ENCODE assay signal across 19 cellular contexts in genomic region chr3:45321607-45322391, GRCh38.
DNase-seq lines count a peak whose midpoint lies in the region; ATAC-seq and TF ChIP-seq lines count a peak whose summit lies in the region.
"Had no signal": no experiment of that assay in that cellular context is flagged by ENCODE, and none has a peak within 500 bp of the region (broad histone marks: within the 10 kb centered on the region; RNA-seq: fewer than 3 reads in every experiment).

No MANE protein-coding gene starts in this region.

- peaks cover 3% of the 10 kb centered on the region; the same call in 1 of the 2 replicates for H4K20me1 ChIP-seq in DND-41 (ENCODE audit: insufficient read depth, low read length)

- no peak overlapping the region for H3K4me2 ChIP-seq in DND-41 (ENCODE audit: insufficient read depth, low read length)

- H3K27ac ChIP-seq in DND-41 (ENCODE audit: low read length) (peak overlapping the region; percentile 42; the same call in 1 of the 2 replicates), colonic mucosa (no peak overlapping the region)
- H3K27ac ChIP-seq: esophagus muscularis mucosa had no signal

- no peaks in the 10 kb centered on the region for H3K79me2 ChIP-seq in DND-41 (ENCODE audit: insufficient read depth, low read length)

- no peaks in the 10 kb centered on the region for H3K36me3 ChIP-seq in DND-41 (ENCODE audit: insufficient read depth, low read length)
- no peaks in the 10 kb centered on the region for H3K36me3 ChIP-seq in colonic mucosa
- H3K36me3 ChIP-seq: esophagus muscularis mucosa had no signal

- intact Hi-C loops in colonic mucosa (cut with DNase I), result no loop called here

- peak; percentile 97 for ATAC-seq in DND-41 (ENCODE audit: insufficient read depth, low read depth)
- no peak for ATAC-seq in HG03095 (IDR thresholded peaks at IDR 0.05; ENCODE audit: unreplicated experiment)
- ATAC-seq: left colon had no signal

- no peaks in the 10 kb centered on the region for H3K27me3 ChIP-seq in DND-41 (ENCODE audit: insufficient read depth, low read length, poor library complexity)
- H3K27me3 ChIP-seq in colonic mucosa, result no peaks in the 10 kb centered on the region

- H3K4me1 ChIP-seq in DND-41 (ENCODE audit: insufficient read depth, low read length), result peaks cover 20% of the 10 kb centered on the region
- H3K4me1 ChIP-seq in colonic mucosa, result no peaks in the 10 kb centered on the region
- H3K4me1 ChIP-seq: esophagus muscularis mucosa had no signal

- H3K9me3 ChIP-seq in DND-41 (ENCODE audit: insufficient read depth, low read length, severe bottlenecking) (no peaks in the 10 kb centered on the region), colonic mucosa (no peaks in the 10 kb centered on the region)
- H3K9me3 ChIP-seq: esophagus muscularis mucosa had no signal

- DNase-seq in A172 (ENCODE audit: low spot score) (peak; percentile 25), DND-41 (peak; percentile 88), NCI-H69 (lab: John Stamatoyannopoulos, UW) (peak; percentile 45), epithelial cell of esophagus (ENCODE audit: low read depth) (peak; percentile 24), colonic mucosa (no peak), DMS79 (lab: John Stamatoyannopoulos, UW) (no peak), NCI-H1105 (lab: John Stamatoyannopoulos, UW) (no peak)
- DNase-seq: activated CD4-positive, alpha-beta T cell treated with anti-CD3 and anti-CD28 coated beads, Interleukin-2, amount 50 U/mL, for 48 hours; EL; HCEC 1CT; KG1; left colon; NCI-H187; NK-92 treated with Interleukin-12 subunit alpha and Interleukin-12 subunit beta, amount 100 ng/mL, for 24 hours; posterior cingulate gyrus; SIG-M5; stimulated activated CD4-positive, alpha-beta T cell treated with anti-CD3 and anti-CD28 coated beads, Interleukin-12 subunit alpha, Interleukin-12 subunit beta, amount 100 ng/mL, for 4 hours had no signal

- no peak overlapping the region for H3K9ac ChIP-seq in DND-41 (ENCODE audit: low read depth, low read length)
- H3K9ac ChIP-seq in colonic mucosa (ENCODE audit: low read depth in 2 of 2, low read length in 2 of 2), result no peak overlapping the region

- no peak overlapping the region for H2AFZ ChIP-seq in DND-41 (ENCODE audit: low read depth, low read length)

- H3K4me3 ChIP-seq in DND-41 (ENCODE audit: low read depth in 1 of 2, low read length in 2 of 2) (no peak overlapping the region), epithelial cell of esophagus (ENCODE audit: low read length) (no peak overlapping the region), colonic mucosa (no peak overlapping the region)
- H3K4me3 ChIP-seq: esophagus muscularis mucosa had no signal

- peak; percentile 49 for TF ChIP-seq CTCF in DND-41 (IDR thresholded peaks at IDR 0.05; ENCODE audit: borderline replicate concordance, extremely low read depth, low read length, poor library complexity, severe bottlenecking)
- TF ChIP-seq CTCF in epithelial cell of esophagus (IDR thresholded peaks at IDR 0.05; ENCODE audit: insufficient read depth, low read depth, low read length, missing control alignments), result no peak
- TF ChIP-seq CTCF in colonic mucosa (IDR thresholded peaks at IDR 0.05), result no peak

Comparison
In these comparisons a context has a peak if more than half of its experiments do, and no peak if none do; other contexts are left out.
1. DNase-seq: peak in A172 (single experiment), DND-41 (single experiment), NCI-H69 (single experiment) and epithelial cell of esophagus (single experiment); none in colonic mucosa (single experiment), DMS79 (single experiment) and NCI-H1105 (single experiment).